Comparison of ENCODE assay signal across 13 cellular contexts in the genomic region with DNA sequence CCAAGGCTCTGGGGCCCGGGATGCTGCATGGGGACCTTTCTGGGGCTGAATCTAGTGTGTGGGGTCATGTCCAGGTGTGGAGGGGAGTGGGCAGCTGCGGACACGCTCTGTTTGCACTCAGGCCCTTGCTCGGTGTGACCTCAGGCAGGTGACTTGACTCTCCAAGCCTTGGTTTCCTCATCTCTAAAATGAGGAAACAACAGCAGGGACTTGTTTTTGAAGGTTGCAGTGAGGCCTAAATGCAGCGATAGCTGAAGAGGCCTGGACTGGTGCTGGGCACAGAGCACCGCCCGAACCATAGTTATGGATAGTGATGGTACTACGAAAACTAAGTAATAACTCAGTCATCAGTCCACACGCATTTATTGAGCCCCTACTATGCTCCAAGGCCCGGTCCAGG.
"Had no signal": no experiment of that assay in that cellular context is flagged by ENCODE, and none has a peak within 500 bp of the region (broad histone marks: within the 10 kb centered on the region; RNA-seq: fewer than 3 reads in every experiment).

No MANE protein-coding gene starts in this region.

- H3K36me3 Mint-ChIP-seq: stimulated activated effector memory CD8-positive, alpha-beta T cell treated with anti-CD3 and anti-CD28 coated beads, Interleukin-12 subunit alpha, Interleukin-12 subunit beta, amount 100 ng/mL, for 72 hours had no signal

- H3K27me3 Mint-ChIP-seq: activated CD4-positive, alpha-beta T cell treated with anti-CD3 and anti-CD28 coated beads, Interleukin-2, amount 10 ng/mL, durations not matched to agents 7 days and 5 days; activated T-helper 17 cell treated with anti-CD3 and anti-CD28 coated beads, Interleukin-2, amount 50 U/mL, for 72 hours had no signal

- H3K9me3 Mint-ChIP-seq: activated CD4-positive, alpha-beta T cell treated with anti-CD3 and anti-CD28 coated beads, Interleukin-2, amount 10 ng/mL, durations not matched to agents 7 days and 5 days; activated T-helper 17 cell treated with anti-CD3 and anti-CD28 coated beads, Interleukin-2, amount 50 U/mL, for 72 hours; nephron progenitor cell had no signal

- H3K4me1 ChIP-seq: gastroesophageal sphincter had no signal

- H3K27ac ChIP-seq: dorsolateral prefrontal cortex, gastroesophageal sphincter, ovary, thoracic aorta had no signal

- H3K9me3 ChIP-seq: gastroesophageal sphincter, ovary, thoracic aorta had no signal

- H3K27me3 ChIP-seq: dorsolateral prefrontal cortex, gastroesophageal sphincter, ovary had no signal

- H3K4me3 ChIP-seq: dorsolateral prefrontal cortex, gastroesophageal sphincter, ovary, thoracic aorta had no signal

- H3K36me3 ChIP-seq: gastroesophageal sphincter, ovary, thoracic aorta had no signal

- DNase-seq: activated CD4-positive, alpha-beta T cell treated with anti-CD3 and anti-CD28 coated beads, Interleukin-2, amount 10 ng/mL, durations not matched to agents 7 days and 5 days; activated naive CD4-positive, alpha-beta T cell treated with Interleukin-2 at 50 U/mL for 16 hours; left ventricle myocardium superior; nephron progenitor cell; ovary; stimulated activated CD4-positive, alpha-beta T cell treated with anti-CD3 and anti-CD28 coated beads, Interleukin-12 subunit alpha, Interleukin-12 subunit beta, amount 100 ng/mL, for 4 hours; T-helper 9 cell had no signal

- H3K4me3 Mint-ChIP-seq: activated CD4-positive, alpha-beta T cell treated with anti-CD3 and anti-CD28 coated beads, Interleukin-2, amount 10 ng/mL, durations not matched to agents 7 days and 5 days; activated T-helper 17 cell treated with anti-CD3 and anti-CD28 coated beads, Interleukin-2, amount 50 U/mL, for 72 hours; memory B cell; nephron progenitor cell; stimulated activated effector memory CD8-positive, alpha-beta T cell treated with anti-CD3 and anti-CD28 coated beads, Interleukin-12 subunit alpha, Interleukin-12 subunit beta, amount 100 ng/mL, for 72 hours had no signal

- H3K27ac Mint-ChIP-seq: activated CD4-positive, alpha-beta T cell treated with anti-CD3 and anti-CD28 coated beads, Interleukin-2, amount 10 ng/mL, durations not matched to agents 7 days and 5 days; memory B cell; nephron progenitor cell had no signal
